27 cellular contexts compared by ENCODE assay signal in genomic region chr17:28975634-28976033, GRCh38. TPM values are rescaled to one million over a fixed set of nuclear protein-coding genes. Genes with fewer than 3 reads are reported as not detected.
A peak's percentile ranks its signal among the peaks of the same experiment; 100 is the strongest.
DNase-seq lines count a peak whose midpoint lies in the region; ATAC-seq, FAIRE-seq and TF ChIP-seq lines count a peak whose summit lies in the region.
"Had no signal": no experiment of that assay in that cellular context is flagged by ENCODE, and none has a peak within 500 bp of the region (broad histone marks: within the 10 kb centered on the region; RNA-seq: fewer than 3 reads in every experiment).

No MANE protein-coding gene starts in this region.

- CTCF ChIA-PET in HEK293 (lab: Yijun Ruan, JAX) (interaction anchor here (1.0 kb wide), 1 partner anchor 141 kb away, joined by 3 read pairs; no protein-coding TSS in a partner anchor), H1 (lab: Charles Lee; ENCODE audit: partially characterized antibody) (interaction anchor here (0.7 to 9.1 kb wide), 3 partner anchors 10 to 148 kb away, joined by 3 to 207 read pairs (median 3); no protein-coding TSS in a partner anchor)

- H4K20me1 ChIP-seq in H1 (replicated peaks in 1 of 2; ENCODE audit: control insufficient read depth in 1 of 2, insufficient read depth in 2 of 2, low read length in 2 of 2) (no peaks in the 10 kb centered on the region), GM23338 (replicated peaks; ENCODE audit: insufficient read depth) (no peaks in the 10 kb centered on the region)
- H4K20me1 ChIP-seq: BLaER1 treated with 17β-estradiol and CSF1 and Interleukin-3, amounts not matched to agents 10 nM and 100 nM had no signal

- intact Hi-C loops in left ventricle myocardium inferior (cut with micrococcal nuclease) (no loop called here), psoas muscle (cut with DNase I) (no loop called here)

- H3K4me1 ChIP-seq in left ventricle myocardium inferior, result peaks cover 52% of the 10 kb centered on the region
- H3K4me1 ChIP-seq in right atrium auricular region, result peaks cover 0 to 19% of the 10 kb centered on the region in 2 donors
- no peaks in the 10 kb centered on the region for H3K4me1 ChIP-seq in HEK293 (ENCODE audit: control insufficient read depth, insufficient read depth, low read length)
- H3K4me1 ChIP-seq in H1 (replicated peaks in 1 of 4; ENCODE audit: control insufficient read depth in 3 of 4, insufficient read depth in 4 of 4, low read length in 3 of 4), result peaks cover 0 to 5% (median 0%) of the 10 kb centered on the region in 4 experiments; a peak in 2 of 7 replicates
- H3K4me1 ChIP-seq in psoas muscle, result no peaks in the 10 kb centered on the region
- no peaks in the 10 kb centered on the region for H3K4me1 ChIP-seq in GM23338 (ENCODE audit: insufficient read depth)

- H3K79me1 ChIP-seq in H1 (ENCODE audit: low read depth, low read length), result no peaks in the 10 kb centered on the region

- TF ChIP-seq RAD21 in H1 (IDR thresholded peaks at IDR 0.05 in 1 of 2, conservative IDR thresholded peaks at IDR 0.05 in 1 of 2; ENCODE audit: low read depth in 2 of 2, low read length in 2 of 2), result no peak

- H2BK20ac ChIP-seq in H1 (ENCODE audit: low read length), result peak overlapping the region; percentile 16; the same call in 1 of the 2 replicates

- no peak overlapping the region for H3K23ac ChIP-seq in H1 (ENCODE audit: insufficient read length)

- H3K9ac ChIP-seq in H1 (replicated peaks in 1 of 4; ENCODE audit: extremely low read depth in 1 of 4, low read depth in 3 of 4, low read length in 3 of 4), result no peak overlapping the region
- H3K9ac ChIP-seq: BLaER1 treated with 17β-estradiol and CSF1 and Interleukin-3, amounts not matched to agents 10 nM and 100 nM had no signal

- H2AK5ac ChIP-seq in H1 (ENCODE audit: low read depth, low read length), result no peak overlapping the region

- 88% methylated on average over 5 of the region's 5 CpGs; no CpG with 5 or more reads in 1 of the 2 experiments for WGBS in H1 (ENCODE audit: extremely low coverage in 1 of 2, insufficient coverage in 1 of 2, insufficient read length in 1 of 2, insufficient replicate concordance in 2 of 2, low coverage in 1 of 2, low lambda C conversion rate in 2 of 2, missing lambda C conversion rate in 1 of 2), 2 experiments
- WGBS in psoas muscle, 3 donors, result 25 to 54% (median 31%) methylated on average over 5 of the region's 5 CpGs

- H2BK120ac ChIP-seq in H1 (replicated peaks; ENCODE audit: low read depth, low read length), result no peak overlapping the region

- ATAC-seq in psoas muscle (peak in 3 of 4 donors; percentile 36 to 85 (median 66)), GM23338 (no peak)
- ATAC-seq: PC-3 had no signal

- H3K27me3 ChIP-seq in left ventricle myocardium inferior (ENCODE audit: low read depth) (no peaks in the 10 kb centered on the region), right atrium auricular region (no peaks in the 10 kb centered on the region), H1 (replicated peaks in 1 of 4; ENCODE audit: control insufficient read depth in 3 of 4, extremely low read depth in 1 of 4, insufficient read depth in 3 of 4, low read length in 3 of 4) (peaks cover 0 to 2% (median 0%) of the 10 kb centered on the region in 4 experiments; a peak in 2 of 7 replicates), psoas muscle (ENCODE audit: insufficient read depth in 3 of 3, low read length in 2 of 3) (no peaks in the 10 kb centered on the region), GM23338 (ENCODE audit: insufficient read depth) (no peaks in the 10 kb centered on the region)
- H3K27me3 ChIP-seq: BLaER1 treated with 17β-estradiol and CSF1 and Interleukin-3, amounts not matched to agents 10 nM and 100 nM; SJCRH30 had no signal

- H3K4me2 ChIP-seq in H1 (ENCODE audit: insufficient read depth in 1 of 2, low read depth in 2 of 2, low read length in 2 of 2) (no peak overlapping the region), GM23338 (no peak overlapping the region)

- no peaks in the 10 kb centered on the region for H3K9me3 Mint-ChIP-seq in GM23338

- no peaks in the 10 kb centered on the region for H3K9me2 ChIP-seq in GM23338 (ENCODE audit: insufficient read depth)

- FAIRE-seq in H1 (lab: Jason Lieb, UNC), result no peak
- FAIRE-seq: A204.1, GM12891 had no signal

- H3K36me3 ChIP-seq in left ventricle myocardium inferior (no peaks in the 10 kb centered on the region), right atrium auricular region (no peaks in the 10 kb centered on the region), HEK293 (ENCODE audit: control insufficient read depth in 2 of 2, insufficient read depth in 1 of 2, low read length in 2 of 2) (no peaks in the 10 kb centered on the region), H1 (ENCODE audit: control insufficient read depth in 2 of 4, insufficient read depth in 4 of 4, low read length in 3 of 4) (no peaks in the 10 kb centered on the region; a peak in 1 of 8 replicates), psoas muscle (ENCODE audit: insufficient read depth in 1 of 2, low read depth in 1 of 2) (no peaks in the 10 kb centered on the region), GM23338 (ENCODE audit: insufficient read depth) (no peaks in the 10 kb centered on the region)
- H3K36me3 ChIP-seq: BLaER1 treated with 17β-estradiol and CSF1 and Interleukin-3, amounts not matched to agents 10 nM and 100 nM; SJCRH30 had no signal

- peaks cover 13% of the 10 kb centered on the region for H3K27me3 Mint-ChIP-seq in GM23338 (ENCODE audit: insufficient read depth, low read depth, poor library complexity)

- H3K79me2 ChIP-seq in H1 (ENCODE audit: control insufficient read depth in 1 of 2, insufficient read depth in 2 of 2, low read length in 2 of 2) (no peaks in the 10 kb centered on the region), GM23338 (replicated peaks; ENCODE audit: insufficient read depth) (no peaks in the 10 kb centered on the region)

- no peak for TF ChIP-seq EP300 in H1 (IDR thresholded peaks at IDR 0.05; ENCODE audit: borderline replicate concordance in 1 of 2, low read depth in 2 of 2, low read length in 2 of 2)

- no peak overlapping the region for H2BK5ac ChIP-seq in H1 (ENCODE audit: low read depth, low read length)

- no peak overlapping the region for H4K91ac ChIP-seq in H1 (replicated peaks; ENCODE audit: insufficient read length, low read length)

- H3K27ac ChIP-seq in left ventricle myocardium inferior (replicated peaks) (peak overlapping the region; percentile 90), right atrium auricular region (no peak overlapping the region), HEK293 (ENCODE audit: extremely low read depth, low read depth, low read length) (no peak overlapping the region), H1 (ENCODE audit: low read depth, low read length) (no peak overlapping the region), psoas muscle (no peak overlapping the region), GM23338 (ENCODE audit: low read depth) (no peak overlapping the region)
- H3K27ac ChIP-seq: BLaER1 treated with 17β-estradiol and CSF1 and Interleukin-3, amounts not matched to agents 10 nM and 100 nM; SJCRH30 had no signal

- no peak overlapping the region for H2BK12ac ChIP-seq in H1 (ENCODE audit: low read depth, low read length)

- H3K56ac ChIP-seq in H1 (replicated peaks; ENCODE audit: insufficient read length, low read depth, low read length), result no peak overlapping the region

- H2BK15ac ChIP-seq in H1 (ENCODE audit: low read length), result no peak overlapping the region

- H2AFZ ChIP-seq in H1 (ENCODE audit: low read length) (no peak overlapping the region), GM23338 (no peak overlapping the region)

- H3K4me3 ChIP-seq in left ventricle myocardium inferior (no peak overlapping the region), right atrium auricular region (no peak overlapping the region), HEK293 (ENCODE audit: low read depth, low read length) (no peak overlapping the region), H1 (ENCODE audit: extremely low read depth in 1 of 4, insufficient read depth in 2 of 4, low read depth in 3 of 4, low read length in 4 of 4) (no peak overlapping the region), psoas muscle (no peak overlapping the region), GM23338 (no peak overlapping the region)
- H3K4me3 ChIP-seq: BLaER1 treated with 17β-estradiol and CSF1 and Interleukin-3, amounts not matched to agents 10 nM and 100 nM; SJCRH30 had no signal

- H3K36me3 Mint-ChIP-seq in GM23338 (ENCODE audit: low read depth), result no peaks in the 10 kb centered on the region
- H3K36me3 Mint-ChIP-seq: CD4-positive, alpha-beta memory T cell had no signal

- H3K14ac ChIP-seq in H1 (ENCODE audit: insufficient read length), result no peak overlapping the region

- H3K27ac Mint-ChIP-seq in GM23338, result no peak overlapping the region

- peaks cover 14% of the 10 kb centered on the region for H3K4me1 Mint-ChIP-seq in GM23338

- H3F3A ChIP-seq in GM23338 (replicated peaks; ENCODE audit: low read depth), result peaks cover 4% of the 10 kb centered on the region; the same call in 1 of the 2 replicates

- H4K5ac ChIP-seq in H1 (ENCODE audit: insufficient read length, low read depth, low read length), result no peak overlapping the region

- H3K4ac ChIP-seq in H1 (replicated peaks; ENCODE audit: insufficient read length, low read depth, low read length), result no peak overlapping the region

- no peak for DNase-seq in left ventricle myocardium inferior
- DNase-seq in right atrium auricular region (ENCODE audit: low spot score), result no peak
- DNase-seq in H1 (ENCODE audit: low read depth in 1 of 2, low spot score in 2 of 2), result no peak
- DNase-seq in psoas muscle, result no peak
- DNase-seq in NCI-H2196 (lab: John Stamatoyannopoulos, UW; ENCODE audit: unreplicated experiment), result no peak
- no peak for DNase-seq in GM23338 (ENCODE audit: low spot score)
- DNase-seq: COR-L47, DMS79, EL, GF-D8, H7, KBM-7, NCI-H1105 treated with DMSO at 0.1 percent for 48 hours, NCI-H146, NCI-H2029 treated with DMSO at 0.1 percent for 48 hours, NCI-H2227 treated with DMSO at 0.1 percent for 48 hours, NCI-H510A, PC-3, SJCRH30 had no signal

- H3K23me2 ChIP-seq in H1 (ENCODE audit: low read depth, low read length), result no peaks in the 10 kb centered on the region; the same call in 1 of the 2 replicates

- no peak for TF ChIP-seq POLR2A in H1 (IDR thresholded peaks at IDR 0.05; ENCODE audit: control extremely low read depth in 1 of 2, low read depth in 2 of 2, low read length in 2 of 2)

- no peak overlapping the region for H3K18ac ChIP-seq in H1 (ENCODE audit: extremely low read depth, low read length)

- TF ChIP-seq CTCF in left ventricle myocardium inferior (IDR thresholded peaks at IDR 0.05; ENCODE audit: borderline replicate concordance), result no peak
- no peak for TF ChIP-seq CTCF in right atrium auricular region (IDR thresholded peaks at IDR 0.05)
- no peak for TF ChIP-seq CTCF in HEK293 (tag by site-specific recombination; IDR thresholded peaks at IDR 0.05)
- TF ChIP-seq CTCF in H1 (IDR thresholded peaks at IDR 0.05; ENCODE audit: control extremely low read depth in 1 of 3, insufficient read depth in 1 of 3, low read depth in 1 of 3, low read length in 3 of 3), result no peak
- TF ChIP-seq CTCF in psoas muscle (IDR thresholded peaks at IDR 0.05), result no peak
- no peak for TF ChIP-seq CTCF in GM23338 (conservative IDR thresholded peaks at IDR 0.05; ENCODE audit: low read depth in 2 of 2)

- H3K9me3 ChIP-seq in left ventricle myocardium inferior (replicated peaks), result no peaks in the 10 kb centered on the region
- no peaks in the 10 kb centered on the region for H3K9me3 ChIP-seq in right atrium auricular region
- no peaks in the 10 kb centered on the region for H3K9me3 ChIP-seq in HEK293 (ENCODE audit: control insufficient read depth, insufficient read depth, low read depth, low read length)
- no peaks in the 10 kb centered on the region for H3K9me3 ChIP-seq in H1 (ENCODE audit: insufficient read depth in 2 of 2, low read depth in 1 of 2, low read length in 1 of 2)
- no peaks in the 10 kb centered on the region for H3K9me3 ChIP-seq in psoas muscle
- H3K9me3 ChIP-seq: BLaER1 treated with 17β-estradiol and CSF1 and Interleukin-3, amounts not matched to agents 10 nM and 100 nM; SJCRH30 had no signal

- no peak overlapping the region for H4K8ac ChIP-seq in H1 (ENCODE audit: extremely low read depth, insufficient read depth, low read length)

- no peak overlapping the region for H3K4me3 Mint-ChIP-seq in GM23338
- H3K4me3 Mint-ChIP-seq: CD4-positive, alpha-beta memory T cell had no signal

- POLR2A ChIA-PET in HEK293 (lab: Yijun Ruan, JAX), result no interaction called here
- POLR2A ChIA-PET in H1 (lab: Charles Lee; ENCODE audit: partially characterized antibody), result interaction anchor here (1.2 kb wide), 1 partner anchor 56 kb away, joined by 4 read pairs; no protein-coding TSS in a partner anchor

RNA-seq across cellular contexts. Expression of gene PHF12, which starts 24.3 kb away (rescaled TPM):
- total RNA-seq in left ventricle myocardium inferior (17.2 TPM), right atrium auricular region (10 to 100 TPM; 19.6 to 35.7 TPM), psoas muscle (10 to 100 TPM; 22.3 to 28.6 (median 24.4) TPM)
- total RNA-seq in H1 (2021; fragmentation: NEBNext Ultra II Directional; extraction: Animal tissue kit (Norgen Biotek cat#: 25700)), result 57.7 and 65.7 TPM in 2 replicates
- polyA plus RNA-seq in H1 (2011; rRNA removed) (38.8 and 74.8 TPM in 2 replicates), psoas muscle (10 to 100 TPM in 1 of 3 donors, 1 to 10 TPM in 2; 7.3 to 12.1 (median 7.7) TPM), GM23338 (2016; fragmentation: Nextera tagmentation; extraction: Ambion mirVana) (19.7 and 20.8 TPM in 2 replicates)
- polyA plus RNA-seq in H1 (2011; cell fraction: cytosol; rRNA removed), result 35.5 TPM
- polyA plus RNA-seq in H1 (2011; cell fraction: nucleus; rRNA removed), result 143 TPM
- 54.3 to 66.0 TPM (median 57.0 TPM) in 4 replicates for polyA plus RNA-seq in H1 (2012, experiment 1 of 2)
- 18.9 TPM for polyA plus RNA-seq in H1 (2012, experiment 2 of 2)
- 30.5 TPM for polyA plus RNA-seq in H1 (2013, experiment 1 of 2)
- polyA plus RNA-seq in H1 (2013, experiment 2 of 2), result 27.9 TPM
- polyA minus RNA-seq in H1 (2011; rRNA and poly(A)+ RNA removed), result 52.7 and 53.4 TPM in 2 replicates
- polyA minus RNA-seq in H1 (2011; cell fraction: cytosol; rRNA and poly(A)+ RNA removed), result 41.7 TPM
- 69.0 TPM for polyA minus RNA-seq in H1 (2011; cell fraction: nucleus; rRNA and poly(A)+ RNA removed)
- total RNA-seq in GM23338 (2014; rRNA removed; shearing (Covaris generic)), result 41.0 and 45.4 TPM in 2 replicates

RNA-seq across cellular contexts. Expression of gene SEZ6, which starts 30.2 kb away (rescaled TPM):
- not detected for total RNA-seq in left ventricle myocardium inferior
- under 1 TPM in 1 of 2 donors, not detected in 1; 0.35 TPM for total RNA-seq in right atrium auricular region
- total RNA-seq in H1 (2021; fragmentation: NEBNext Ultra II Directional; extraction: Animal tissue kit (Norgen Biotek cat#: 25700)), result 6.9 and 7.8 TPM in 2 replicates
- 8.5 and 16.1 TPM in 2 replicates for polyA plus RNA-seq in H1 (2011; rRNA removed)
- 4.8 TPM for polyA plus RNA-seq in H1 (2011; cell fraction: cytosol; rRNA removed)
- 18.6 TPM for polyA plus RNA-seq in H1 (2011; cell fraction: nucleus; rRNA removed)
- polyA plus RNA-seq in H1 (2012, experiment 1 of 2), result 10.7 to 21.5 TPM (median 18.7 TPM) in 4 replicates
- 19.3 TPM for polyA plus RNA-seq in H1 (2012, experiment 2 of 2)
- 11.1 TPM for polyA plus RNA-seq in H1 (2013, experiment 1 of 2)
- polyA plus RNA-seq in H1 (2013, experiment 2 of 2), result 10.2 TPM
- 5.6 and 13.9 TPM in 2 replicates for polyA minus RNA-seq in H1 (2011; rRNA and poly(A)+ RNA removed)
- polyA minus RNA-seq in H1 (2011; cell fraction: cytosol; rRNA and poly(A)+ RNA removed), result 5.6 TPM
- polyA minus RNA-seq in H1 (2011; cell fraction: nucleus; rRNA and poly(A)+ RNA removed), result 7.6 TPM
- total RNA-seq in psoas muscle, result not detected
- under 1 TPM in 1 of 3 donors, not detected in 2; 0.04 TPM for polyA plus RNA-seq in psoas muscle
- 3.1 and 6.5 TPM in 2 replicates for total RNA-seq in GM23338 (2014; rRNA removed; shearing (Covaris generic))
- polyA plus RNA-seq in GM23338 (2016; fragmentation: Nextera tagmentation; extraction: Ambion mirVana), result 1.0 TPM in 2 replicates
- total RNA-seq: CD4-positive, alpha-beta memory T cell; LHCN-M2; MCF 10A; PC-3 had no signal
- polyA plus RNA-seq: AG04450 had no signal
